Comparison of ENCODE assay signal across 29 cellular contexts in genomic region chr6:36845233-36845632, GRCh38. TPM values are rescaled to one million over a fixed set of nuclear protein-coding genes. Genes with fewer than 3 reads are reported as not detected.
"Had no signal": no experiment of that assay in that cellular context is flagged by ENCODE, and none has a peak within 500 bp of the region (broad histone marks: within the 10 kb centered on the region; RNA-seq: fewer than 3 reads in every experiment).

No MANE protein-coding gene starts in this region.

- FAIRE-seq: islet of Langerhans, pancreas, urothelium cell line had no signal

- H3K9me3 Mint-ChIP-seq: mesothelial cell of epicardium; natural killer cell treated with Interleukin-12 subunit alpha and Interleukin-12 subunit beta and Interleukin-15 and Interleukin-18, amount 100 ng/mL, for 72 hours; type B pancreatic cell had no signal

- H3K4me2 ChIP-seq: smooth muscle cell had no signal

- H3K36me3 Mint-ChIP-seq: type B pancreatic cell had no signal

- H3K27ac Mint-ChIP-seq: mesothelial cell of epicardium; naive B cell; natural killer cell treated with Interleukin-12 subunit alpha and Interleukin-12 subunit beta and Interleukin-15 and Interleukin-18, amount 100 ng/mL, for 72 hours; stimulated activated memory B cell treated with anti-CD40 and anti-IgM and Interleukin-4, amounts not matched to agents 10 μg/mL and 1 μg/mL and 100 μg/mL, for 72 hours; type B pancreatic cell had no signal

- H3K27me3 ChIP-seq: gastrocnemius medialis, pancreas, testis, tibial artery had no signal

- H3K9me3 ChIP-seq: gastrocnemius medialis, mucosa of descending colon, pancreas, testis, tibial artery had no signal

- H3K27ac ChIP-seq: dorsolateral prefrontal cortex, gastrocnemius medialis, pancreas, tibial artery had no signal

- H3K4me3 Mint-ChIP-seq: mesothelial cell of epicardium; natural killer cell treated with Interleukin-12 subunit alpha and Interleukin-12 subunit beta and Interleukin-15 and Interleukin-18, amount 100 ng/mL, for 72 hours; stimulated activated memory B cell treated with anti-CD40 and anti-IgM and Interleukin-4, amounts not matched to agents 10 μg/mL and 1 μg/mL and 100 μg/mL, for 72 hours; type B pancreatic cell had no signal

- ATAC-seq: gastrocnemius medialis; left colon; mucosa of descending colon; natural killer cell treated with Interleukin-12 subunit alpha and Interleukin-12 subunit beta and Interleukin-15 and Interleukin-18, amount 100 ng/mL, for 72 hours; pancreas; sciatic nerve; stimulated activated memory B cell treated with anti-CD40 and anti-IgM and Interleukin-4, amounts not matched to agents 10 μg/mL and 1 μg/mL and 100 μg/mL, for 72 hours; stimulated activated naive CD8-positive, alpha-beta T cell treated with anti-CD3 and anti-CD28 coated beads, Interleukin-15, Interleukin-2, amounts not matched to agents 100 U/mL and 50 U/mL, for 24 hours had no signal

- H3K4me3 ChIP-seq: dorsolateral prefrontal cortex, gastrocnemius medialis, mucosa of descending colon, pancreas, smooth muscle cell, testis, tibial artery had no signal

- DNase-seq: caudate nucleus; cerebellar nuclear complex; cortex of kidney; dorsolateral prefrontal cortex; effector CD4-positive, alpha-beta T cell; gastrocnemius medialis; head of caudate nucleus; hippocampal formation; left colon; mesenchymal stem cell; mucosa of descending colon; naive B cell; occipital lobe; pancreas; retina; stimulated activated CD4-positive, alpha-beta T cell treated with anti-CD3 and anti-CD28 coated beads, Interleukin-2, amount 100 ng/mL, for 24 hours; stimulated activated CD4-positive, alpha-beta T cell treated with anti-CD3 and anti-CD28 coated beads, Interleukin-4, amount 100 ng/mL, for 24 hours; stimulated activated naive CD8-positive, alpha-beta T cell treated with anti-CD3 and anti-CD28 coated beads, Interleukin-15, Interleukin-2, amounts not matched to agents 100 U/mL and 50 U/mL, for 24 hours; substantia nigra; tibial artery had no signal

- H3K36me3 ChIP-seq: gastrocnemius medialis, pancreas, tibial artery had no signal

RNA-seq across cellular contexts. Expression of gene CPNE5, which starts 6.0 kb away (rescaled TPM):
- total RNA-seq: smooth muscle cell had no signal
